ENCODE assay signal across 23 cellular contexts in the genomic region with DNA sequence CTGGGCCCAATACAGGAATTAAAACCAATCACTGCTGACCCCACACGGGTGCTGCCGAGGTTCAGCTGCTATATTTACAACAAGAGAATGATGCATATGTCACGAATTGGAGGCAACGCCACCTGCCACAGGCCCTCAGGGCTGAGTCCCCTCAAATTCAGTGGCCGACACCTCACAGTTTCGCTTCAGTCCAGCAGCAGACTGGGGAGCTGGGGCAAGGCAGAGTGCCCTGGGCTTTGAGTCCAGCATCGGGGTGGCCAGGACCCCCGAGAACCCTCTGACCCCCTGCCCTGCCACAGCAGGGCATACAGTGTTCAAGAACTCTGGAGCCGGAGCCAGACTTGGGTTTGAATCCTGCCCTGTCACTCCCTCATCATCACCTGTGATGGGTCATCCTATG.
DNase-seq lines count a peak whose midpoint lies in the region; FAIRE-seq and TF ChIP-seq lines count a peak whose summit lies in the region.
"Had no signal": no experiment of that assay in that cellular context is flagged by ENCODE, and none has a peak within 500 bp of the region (broad histone marks: within the 10 kb centered on the region; RNA-seq: fewer than 3 reads in every experiment).

No MANE protein-coding gene starts in this region.

- H3K4me2 ChIP-seq in H1 (ENCODE audit: insufficient read depth in 1 of 2, low read depth in 2 of 2, low read length in 2 of 2) (no peak overlapping the region), neuronal stem cell (ENCODE audit: insufficient read depth, low read length, poor library complexity, severe bottlenecking) (no peak overlapping the region)
- H3K4me2 ChIP-seq: A549; BLaER1 treated with 17β-estradiol and CSF1 and Interleukin-3, amounts not matched to agents 10 nM and 100 nM had no signal

- H2AK5ac ChIP-seq in H1 (ENCODE audit: low read depth, low read length) (peak overlapping the region; percentile 43), neuronal stem cell (ENCODE audit: low read depth, low read length) (peak overlapping the region; percentile 27)

- H3K9me3 ChIP-seq in H1 (ENCODE audit: insufficient read depth in 2 of 2, low read depth in 1 of 2, low read length in 1 of 2) (no peaks in the 10 kb centered on the region), neuronal stem cell (replicated peaks in 1 of 2; ENCODE audit: control insufficient read depth in 2 of 2, insufficient read depth in 1 of 2, low read depth in 1 of 2, low read length in 2 of 2) (no peaks in the 10 kb centered on the region)
- H3K9me3 ChIP-seq: A549; BE2C; BLaER1 treated with 17β-estradiol and CSF1 and Interleukin-3, amounts not matched to agents 10 nM and 100 nM; HAP-1 had no signal

- TF ChIP-seq EP300 in H1 (IDR thresholded peaks at IDR 0.05; ENCODE audit: borderline replicate concordance in 1 of 2, low read depth in 2 of 2, low read length in 2 of 2), result no peak

- FAIRE-seq in H1 (lab: Jason Lieb, UNC), result no peak
- FAIRE-seq: A549, GM12891, GM18507, H54 had no signal

- H2AFZ ChIP-seq in H1 (ENCODE audit: low read length), result no peak overlapping the region
- no peak overlapping the region for H2AFZ ChIP-seq in neuronal stem cell (ENCODE audit: low read length)
- H2AFZ ChIP-seq: GM23248 had no signal

- POLR2A ChIA-PET in H1 (lab: Charles Lee; ENCODE audit: partially characterized antibody), result interaction anchor here (0.7 to 5.1 kb wide), 3 partner anchors 10 to 39 kb away, joined by 4 to 25 read pairs (median 4); no protein-coding TSS in a partner anchor

- TF ChIP-seq RAD21 in H1 (IDR thresholded peaks at IDR 0.05 in 1 of 2, conservative IDR thresholded peaks at IDR 0.05 in 1 of 2; ENCODE audit: low read depth in 2 of 2, low read length in 2 of 2), result no peak

- intact Hi-C loops in lower leg skin (cut with DNase I; ENCODE audit: low total_unique reads), result no loop called here

- peak overlapping the region; percentile 100 for H2BK20ac ChIP-seq in H1 (ENCODE audit: low read length)

- CTCF ChIA-PET in H1 (lab: Charles Lee; ENCODE audit: partially characterized antibody), result interaction anchor here (0.9 to 1.7 kb wide), 2 partner anchors 21 to 135 kb away, joined by 3 to 7 read pairs; no protein-coding TSS in a partner anchor

- H4K8ac ChIP-seq in H1 (ENCODE audit: extremely low read depth, insufficient read depth, low read length) (no peak overlapping the region), neuronal stem cell (ENCODE audit: low read depth, low read length) (no peak overlapping the region)

- H4K20me1 ChIP-seq in H1 (replicated peaks in 1 of 2; ENCODE audit: control insufficient read depth in 1 of 2, insufficient read depth in 2 of 2, low read length in 2 of 2), result peaks cover 0 to 4% of the 10 kb centered on the region in 2 experiments

- H3K27ac ChIP-seq in H1 (ENCODE audit: low read depth, low read length) (no peak overlapping the region), neuronal stem cell (replicated peaks; ENCODE audit: low read length) (no peak overlapping the region)
- H3K27ac ChIP-seq: A549; BLaER1 treated with 17β-estradiol and CSF1 and Interleukin-3, amounts not matched to agents 10 nM and 100 nM; GM23248 had no signal

- H3K4ac ChIP-seq in H1 (replicated peaks; ENCODE audit: insufficient read length, low read depth, low read length), result peak overlapping the region; percentile 76
- H3K4ac ChIP-seq in neuronal stem cell (ENCODE audit: low read length), result no peak overlapping the region

- H3K14ac ChIP-seq in H1 (ENCODE audit: insufficient read length) (no peak overlapping the region), neuronal stem cell (ENCODE audit: low read length) (no peak overlapping the region)

- H3K23me2 ChIP-seq in H1 (ENCODE audit: low read depth, low read length), result peaks cover 3% of the 10 kb centered on the region; the same call in 1 of the 2 replicates

- H3K79me2 ChIP-seq in H1 (ENCODE audit: control insufficient read depth in 1 of 2, insufficient read depth in 2 of 2, low read length in 2 of 2), result peaks cover 0 to 34% of the 10 kb centered on the region in 2 experiments; a peak in 2 of 4 replicates

- peak; percentile 74 for DNase-seq in RPMI8226
- no peak for DNase-seq in H1 (ENCODE audit: low read depth in 1 of 2, low spot score in 2 of 2)
- DNase-seq in neuronal stem cell (ENCODE audit: low spot score), result no peak
- no peak for DNase-seq in lower leg skin (ENCODE audit: low spot score in 2 of 2)
- DNase-seq in NCI-H748 treated with DMSO at 0.1 percent for 48 hours (lab: John Stamatoyannopoulos, UW), result no peak
- no peak for DNase-seq in epidermal melanocyte (ENCODE audit: insufficient read length, low spot score)
- DNase-seq: 8988T; ACHN; AML-193; BE2C; CD4-positive, alpha-beta T cell; CD8-positive, alpha-beta memory T cell; DMS53; DMS79 treated with DMSO at 0.1 percent for 48 hours; GF-D8; GM23248; HFFc6 had no signal

- H4K91ac ChIP-seq in H1 (replicated peaks; ENCODE audit: insufficient read length, low read length), result peak overlapping the region; percentile 45
- H4K91ac ChIP-seq in neuronal stem cell (ENCODE audit: low read depth, low read length, poor library complexity), result no peak overlapping the region

- no peak overlapping the region for H3K56ac ChIP-seq in H1 (replicated peaks; ENCODE audit: insufficient read length, low read depth, low read length)

- 86% methylated on average over 9 of the region's 9 CpGs; no CpG with 5 or more reads in 1 of the 2 experiments for WGBS in H1 (ENCODE audit: extremely low coverage in 1 of 2, insufficient coverage in 1 of 2, insufficient read length in 1 of 2, insufficient replicate concordance in 2 of 2, low coverage in 1 of 2, low lambda C conversion rate in 2 of 2, missing lambda C conversion rate in 1 of 2), 2 experiments
- WGBS in neuronal stem cell (ENCODE audit: extremely low coverage in 2 of 2, insufficient read length in 2 of 2, insufficient replicate concordance in 1 of 2), 2 donors, result no CpG with 5 or more reads among the region's 9 CpGs
- WGBS in lower leg skin, 2 donors, result 75 to 76% methylated on average over 9 of the region's 9 CpGs

- H3K27me3 ChIP-seq in H1 (replicated peaks in 1 of 4; ENCODE audit: control insufficient read depth in 3 of 4, extremely low read depth in 1 of 4, insufficient read depth in 3 of 4, low read length in 3 of 4) (no peaks in the 10 kb centered on the region), neuronal stem cell (ENCODE audit: control insufficient read depth in 3 of 3, insufficient read depth in 3 of 3, low read depth in 1 of 3, low read length in 3 of 3) (no peaks in the 10 kb centered on the region)
- H3K27me3 ChIP-seq: BE2C had no signal

- H2BK15ac ChIP-seq in H1 (ENCODE audit: low read length) (0 out of 2 replicates have a peak overlapping the region, but pooled peaks have one; percentile 76), neuronal stem cell (ENCODE audit: low read length) (peak overlapping the region; percentile 19)

- H2BK12ac ChIP-seq in H1 (ENCODE audit: low read depth, low read length), result peak overlapping the region; percentile 99
- H2BK12ac ChIP-seq in neuronal stem cell (ENCODE audit: low read length), result no peak overlapping the region

- H3K4me3 ChIP-seq in H1 (ENCODE audit: extremely low read depth in 1 of 4, insufficient read depth in 2 of 4, low read depth in 3 of 4, low read length in 4 of 4) (no peak overlapping the region), neuronal stem cell (ENCODE audit: low read length in 2 of 2) (no peak overlapping the region), lower leg skin (ENCODE audit: low read depth, poor library complexity, severe bottlenecking) (no peak overlapping the region)
- H3K4me3 ChIP-seq: A549; BLaER1 treated with 17β-estradiol and CSF1 and Interleukin-3, amounts not matched to agents 10 nM and 100 nM; GM23248; HAP-1 had no signal

- H3K36me3 ChIP-seq in H1 (ENCODE audit: control insufficient read depth in 2 of 4, insufficient read depth in 4 of 4, low read length in 3 of 4) (no peaks in the 10 kb centered on the region), neuronal stem cell (replicated peaks in 1 of 2; ENCODE audit: control insufficient read depth in 2 of 2, insufficient read depth in 2 of 2, low read length in 2 of 2) (no peaks in the 10 kb centered on the region)
- H3K36me3 ChIP-seq: BE2C; BLaER1 treated with 17β-estradiol and CSF1 and Interleukin-3, amounts not matched to agents 10 nM and 100 nM; HAP-1 had no signal

- TF ChIP-seq POLR2A in H1 (IDR thresholded peaks at IDR 0.05; ENCODE audit: control extremely low read depth in 1 of 2, low read depth in 2 of 2, low read length in 2 of 2), result no peak
- no peak for TF ChIP-seq POLR2A in lower leg skin (IDR thresholded peaks at IDR 0.05)

- TF ChIP-seq CTCF in H1 (IDR thresholded peaks at IDR 0.05; ENCODE audit: control extremely low read depth in 1 of 3, insufficient read depth in 1 of 3, low read depth in 1 of 3, low read length in 3 of 3), result no peak
- TF ChIP-seq CTCF in lower leg skin (IDR thresholded peaks at IDR 0.05), result no peak

- H3K23ac ChIP-seq in H1 (ENCODE audit: insufficient read length) (no peak overlapping the region), neuronal stem cell (ENCODE audit: low read depth, low read length, poor library complexity) (no peak overlapping the region)

- H3K4me1 ChIP-seq in H1 (replicated peaks in 1 of 4; ENCODE audit: control insufficient read depth in 3 of 4, insufficient read depth in 4 of 4, low read length in 3 of 4) (peaks cover 30 to 56% (median 47%) of the 10 kb centered on the region in 4 experiments), neuronal stem cell (ENCODE audit: control insufficient read depth in 2 of 2, insufficient read depth in 1 of 2, low read depth in 1 of 2, low read length in 2 of 2) (peaks cover 14 to 21% of the 10 kb centered on the region in 2 donors)
- H3K4me1 ChIP-seq: HAP-1 had no signal

- H3K79me1 ChIP-seq in H1 (ENCODE audit: low read depth, low read length), result peaks cover 11% of the 10 kb centered on the region
- no peaks in the 10 kb centered on the region for H3K79me1 ChIP-seq in neuronal stem cell (ENCODE audit: low read depth, low read length)

- no peak overlapping the region for H4K5ac ChIP-seq in H1 (ENCODE audit: insufficient read length, low read depth, low read length)

- peak overlapping the region; percentile 34 for H2BK120ac ChIP-seq in H1 (replicated peaks; ENCODE audit: low read depth, low read length)
- H2BK120ac ChIP-seq in neuronal stem cell (ENCODE audit: low read depth, low read length), result no peak overlapping the region

- H2BK5ac ChIP-seq in H1 (ENCODE audit: low read depth, low read length) (peak overlapping the region; percentile 99; the same call in 1 of the 2 replicates), neuronal stem cell (ENCODE audit: low read length) (no peak overlapping the region)

- H3K9ac ChIP-seq in H1 (replicated peaks in 1 of 4; ENCODE audit: extremely low read depth in 1 of 4, low read depth in 3 of 4, low read length in 3 of 4) (no peak overlapping the region), neuronal stem cell (ENCODE audit: low read depth, low read length, poor library complexity) (no peak overlapping the region)
- H3K9ac ChIP-seq: BLaER1 treated with 17β-estradiol and CSF1 and Interleukin-3, amounts not matched to agents 10 nM and 100 nM; GM23248 had no signal

- H3K18ac ChIP-seq in H1 (ENCODE audit: extremely low read depth, low read length) (peak overlapping the region; percentile 52), neuronal stem cell (ENCODE audit: low read length) (no peak overlapping the region)

TF ChIP-seq in H1, 55 proteins besides CTCF, POLR2A, EP300 and RAD21 (continues in another document):
- TF ChIP-seq CBX5 (IDR thresholded peaks at IDR 0.05; ENCODE audit: low read depth, low read length) (no peak), CREB1 (IDR thresholded peaks at IDR 0.05) (no peak)
